ENCODE assay signal across 26 cellular contexts in genomic region chr1:208232639-208233038, GRCh38. TPM values are rescaled to one million over a fixed set of nuclear protein-coding genes. Genes with fewer than 3 reads are reported as not detected.
DNase-seq lines count a peak whose midpoint lies in the region; ATAC-seq and TF ChIP-seq lines count a peak whose summit lies in the region.
"Had no signal": no experiment of that assay in that cellular context is flagged by ENCODE, and none has a peak within 500 bp of the region (broad histone marks: within the 10 kb centered on the region; RNA-seq: fewer than 3 reads in every experiment).

No MANE protein-coding gene starts in this region.

- no peaks in the 10 kb centered on the region for H3K9me3 ChIP-seq in mesodermal cell (ENCODE audit: control insufficient read depth, low read length)
- H3K9me3 ChIP-seq in skeletal muscle satellite cell (replicated peaks; ENCODE audit: low read length): no peaks in the 10 kb centered on the region
- H3K9me3 ChIP-seq: psoas muscle, SJSA1 had no signal

- H3K36me3 ChIP-seq in mesodermal cell (ENCODE audit: control insufficient read depth, insufficient read depth, low read length) (peaks cover 47% of the 10 kb centered on the region), skeletal muscle satellite cell (ENCODE audit: insufficient read depth, low read length) (peaks cover 66% of the 10 kb centered on the region)

- DNase-seq in HFFc6 (no peak), NCI-H2171 (lab: John Stamatoyannopoulos, UW) (no peak)
- DNase-seq: activated CD4-positive, alpha-beta T cell treated with anti-CD3 and anti-CD28 coated beads for 4 hours; activated naive CD4-positive, alpha-beta T cell treated with anti-CD3 and anti-CD28 coated beads, Interleukin-2, amount 50 U/mL, for 16 hours; EL; erythroblast; foreskin keratinocyte; GOT3; hippocampal formation; natural killer cell; NCI-H2029 treated with DMSO at 0.1 percent for 48 hours; NCI-H510A; psoas muscle; stimulated activated CD4-positive, alpha-beta T cell treated with anti-CD3 and anti-CD28 coated beads, Interleukin-2, amount 100 ng/mL, for 48 hours; stimulated activated naive B cell treated with anti-CD40 and anti-IgM and Interleukin-4, amounts not matched to agents 10 μg/mL and 1 μg/mL and 100 μg/mL, for 72 hours; T-helper 17 cell had no signal

- TF ChIP-seq CTCF in HFFc6 (IDR thresholded peaks at IDR 0.05): no peak
- TF ChIP-seq CTCF in brain (conservative IDR thresholded peaks at IDR 0.05): no peak

- H3K27ac ChIP-seq in mesodermal cell (ENCODE audit: low read depth, low read length, severe bottlenecking): peak overlapping the region; percentile 55
- H3K27ac ChIP-seq: C4-2B, foreskin keratinocyte, SJSA1 had no signal

- no peak for ATAC-seq in GM21737 (IDR thresholded peaks at IDR 0.05; ENCODE audit: unreplicated experiment)
- no peak for ATAC-seq in GM19023 (IDR thresholded peaks at IDR 0.05; ENCODE audit: unreplicated experiment)
- ATAC-seq in HG03442 (IDR thresholded peaks at IDR 0.05; ENCODE audit: unreplicated experiment): no peak
- ATAC-seq: foreskin keratinocyte; natural killer cell; Panc1; psoas muscle; stimulated activated naive B cell treated with anti-CD40 and anti-IgM and Interleukin-4, amounts not matched to agents 10 μg/mL and 1 μg/mL and 100 μg/mL, for 72 hours; T-helper 17 cell had no signal

- H3K4me1 Mint-ChIP-seq in HFFc6 (ENCODE audit: low read depth) (peaks cover 94% of the 10 kb centered on the region), brain (peaks cover 100% of the 10 kb centered on the region)

- no CpG with 5 or more reads among the region's 3 CpGs for WGBS in mesodermal cell (ENCODE audit: insufficient coverage in 2 of 2), 2 experiments

- H3K36me3 Mint-ChIP-seq in HFFc6 (ENCODE audit: low read depth) (peaks cover 18% of the 10 kb centered on the region; the same call in 1 of the 2 replicates), brain (peaks cover 24% of the 10 kb centered on the region)
- H3K36me3 Mint-ChIP-seq: natural killer cell; stimulated activated naive B cell treated with anti-CD40 and anti-IgM and Interleukin-4, amounts not matched to agents 10 μg/mL and 1 μg/mL and 100 μg/mL, for 72 hours had no signal

- H3K4me3 Mint-ChIP-seq in HFFc6 (no peak overlapping the region; the same call in 1 of the 2 replicates), brain (peak overlapping the region in 4 of 5 experiments; percentile 24 to 97 (median 48))
- H3K4me3 Mint-ChIP-seq: central memory CD8-positive, alpha-beta T cell; natural killer cell; stimulated activated naive B cell treated with anti-CD40 and anti-IgM and Interleukin-4, amounts not matched to agents 10 μg/mL and 1 μg/mL and 100 μg/mL, for 72 hours; T-helper 17 cell had no signal

- H3K27me3 Mint-ChIP-seq in HFFc6 (ENCODE audit: insufficient read depth): peaks cover 2% of the 10 kb centered on the region
- peaks cover 11% of the 10 kb centered on the region for H3K27me3 Mint-ChIP-seq in brain

- H3K4me3 ChIP-seq in mesodermal cell (ENCODE audit: extremely low read depth, insufficient read depth, low read length, poor library complexity, severe bottlenecking) (no peak overlapping the region), skeletal muscle satellite cell (ENCODE audit: low read length) (no peak overlapping the region)
- H3K4me3 ChIP-seq: psoas muscle, SJSA1 had no signal

- H3K4me2 ChIP-seq in skeletal muscle satellite cell (ENCODE audit: low read length): peak overlapping the region; percentile 52

- no peaks in the 10 kb centered on the region for H3K27me3 ChIP-seq in skeletal muscle satellite cell (ENCODE audit: control insufficient read depth, insufficient read depth, low read length)
- H3K27me3 ChIP-seq: foreskin keratinocyte, SJSA1 had no signal

- H3K9me3 Mint-ChIP-seq in HFFc6 (no peaks in the 10 kb centered on the region), brain (no peaks in the 10 kb centered on the region)
- H3K9me3 Mint-ChIP-seq: central memory CD8-positive, alpha-beta T cell; natural killer cell; stimulated activated naive B cell treated with anti-CD40 and anti-IgM and Interleukin-4, amounts not matched to agents 10 μg/mL and 1 μg/mL and 100 μg/mL, for 72 hours had no signal

- peaks cover 68% of the 10 kb centered on the region for H3K4me1 ChIP-seq in mesodermal cell (ENCODE audit: control insufficient read depth, insufficient read depth, low read length, poor library complexity, severe bottlenecking)
- H3K4me1 ChIP-seq in skeletal muscle satellite cell (ENCODE audit: control insufficient read depth, insufficient read depth, low read length): peaks cover 87% of the 10 kb centered on the region

- H3K9ac ChIP-seq in skeletal muscle satellite cell (ENCODE audit: low read depth, low read length): peak overlapping the region; percentile 58

- H3K27ac Mint-ChIP-seq in HFFc6 (peak overlapping the region; percentile 68), brain (peak overlapping the region; percentile 65 to 96 (median 87))
- H3K27ac Mint-ChIP-seq: natural killer cell; stimulated activated naive B cell treated with anti-CD40 and anti-IgM and Interleukin-4, amounts not matched to agents 10 μg/mL and 1 μg/mL and 100 μg/mL, for 72 hours; T-helper 17 cell had no signal

RNA-seq across cellular contexts. Expression of gene PLXNA2, which starts 11.5 kb away (rescaled TPM):
- 10 to 100 TPM; 20.9 to 29.9 (median 28.1) TPM for total RNA-seq in HFFc6 (2021; fragmentation: NEBNext Ultra II Directional; extraction: Animal tissue kit (Norgen Biotek cat#: 25700))
- 5.7 TPM for polyA plus RNA-seq in brain (ENCODE audit: insufficient read depth, low read depth, low replicate concordance)
- polyA plus RNA-seq in mesodermal cell (2013, experiment 1 of 2): 27.1 TPM
- 21.1 TPM for polyA plus RNA-seq in mesodermal cell (2013, experiment 2 of 2)
- total RNA-seq in skeletal muscle satellite cell (2012; rRNA removed): 13.4 and 18.3 TPM in 2 replicates
